8 cellular contexts compared by ENCODE assay signal in the genomic region with DNA sequence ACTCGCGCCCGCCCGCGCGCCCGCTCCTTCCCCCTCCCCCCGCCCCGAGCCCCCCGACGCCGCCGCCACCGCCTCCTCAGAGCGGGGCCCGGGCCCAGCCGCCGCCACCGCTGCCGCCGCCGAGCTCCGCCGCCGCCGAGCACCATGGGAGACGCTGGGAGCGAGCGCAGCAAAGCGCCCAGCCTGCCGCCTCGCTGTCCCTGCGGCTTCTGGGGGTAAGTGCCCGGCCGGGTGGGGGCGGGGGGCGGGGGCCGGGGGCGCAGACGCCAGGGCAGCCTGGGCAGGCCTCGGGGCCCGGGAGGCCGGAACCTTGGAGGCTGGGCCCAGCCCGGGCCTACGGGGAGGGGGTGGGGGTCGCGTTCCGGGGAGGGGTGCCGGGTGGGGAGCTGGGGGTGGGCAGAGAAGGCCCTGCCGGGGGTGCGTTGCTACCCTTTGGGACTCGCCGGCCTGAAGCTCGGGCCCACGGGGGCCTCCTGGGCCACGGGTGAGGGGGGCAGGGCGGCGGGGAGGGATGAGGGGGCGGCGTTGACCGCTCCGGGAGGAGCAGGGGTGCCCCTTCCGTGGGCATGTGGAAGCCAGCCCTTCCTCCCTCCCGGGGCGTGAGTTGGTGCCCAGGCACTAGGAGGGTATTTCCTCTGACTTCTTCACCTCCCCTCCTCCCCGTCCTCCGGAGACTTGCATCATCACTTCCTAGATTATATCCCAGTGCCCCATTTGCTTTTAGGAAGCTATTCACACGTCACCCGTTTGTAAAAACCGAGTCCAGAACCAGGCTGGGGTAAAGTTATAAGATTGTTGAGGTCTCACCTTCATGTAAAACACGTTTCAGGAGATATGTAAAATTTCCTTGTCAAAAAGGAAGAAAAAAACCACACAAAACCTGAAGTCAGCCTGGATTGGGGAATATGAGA. TPM values are rescaled to one million over a fixed set of nuclear protein-coding genes. Genes with fewer than 3 reads are reported as not detected.
DNase-seq lines count a peak whose midpoint lies in the region; FAIRE-seq lines count a peak whose summit lies in the region.

No MANE protein-coding gene starts in this region.

- H3K4me3 ChIP-seq in esophagus (ENCODE audit: low read depth in 1 of 2, low read length in 2 of 2) (peak overlapping the region; percentile 68 to 92), mucosa of rectum (ENCODE audit: low read length in 2 of 2) (peak overlapping the region; percentile 89 to 95)

- WGBS in esophagus, 2 donors: 1% methylated on average over 35 to 71 of the region's 71 CpGs

- H3K9ac ChIP-seq in mucosa of rectum (ENCODE audit: low read depth in 1 of 2, low read length in 2 of 2): peak overlapping the region; percentile 60 to 70

- DNase-seq in A172 (ENCODE audit: low spot score) (peak; percentile 70), GM19239 (ENCODE audit: insufficient read length, low spot score) (no peak), NOMO-1 treated with DMSO at 0.1 percent for 48 hours (lab: John Stamatoyannopoulos, UW; ENCODE audit: unreplicated experiment) (peak; percentile 44), activated T-cell treated with anti-CD3 and anti-CD28 coated beads for 4 hours (peak; percentile 30), NCI-H446 treated with DMSO at 0.1 percent for 48 hours (lab: John Stamatoyannopoulos, UW) (no peak)
- peak; percentile 41 to 45 for DNase-seq in stimulated activated CD8-positive, alpha-beta memory T cell treated with anti-CD3 and anti-CD28 coated beads, Interleukin-7, amount 100 ng/mL, for 4 hours (ENCODE audit: low read depth in 2 of 2)

- H3K27me3 ChIP-seq in esophagus (ENCODE audit: control insufficient read depth in 1 of 2, insufficient read depth in 2 of 2, low read length in 2 of 2) (no peaks in the 10 kb centered on the region), mucosa of rectum (ENCODE audit: control insufficient read depth in 2 of 2, insufficient read depth in 2 of 2, low read length in 2 of 2) (no peaks in the 10 kb centered on the region)

- peak; percentile 48 for FAIRE-seq in GM19239 (lab: Jason Lieb, UNC)

- H3K4me1 ChIP-seq in esophagus (ENCODE audit: control insufficient read depth in 2 of 2, insufficient read depth in 2 of 2, low read length in 1 of 2) (peaks cover 2 to 7% of the 10 kb centered on the region in 2 donors), mucosa of rectum (ENCODE audit: control insufficient read depth in 2 of 2, insufficient read depth in 2 of 2, low read length in 2 of 2) (peaks cover 34 to 35% of the 10 kb centered on the region in 2 donors)

- H3K36me3 ChIP-seq in esophagus (ENCODE audit: control insufficient read depth in 2 of 2, insufficient read depth in 2 of 2, low read length in 1 of 2): no peaks in the 10 kb centered on the region
- no peaks in the 10 kb centered on the region for H3K36me3 ChIP-seq in mucosa of rectum (ENCODE audit: control insufficient read depth in 2 of 2, insufficient read depth in 2 of 2, low read length in 2 of 2)

- H3K27ac ChIP-seq in esophagus (ENCODE audit: low read depth in 2 of 2, low read length in 1 of 2) (peak overlapping the region; percentile 95 to 99), mucosa of rectum (ENCODE audit: low read depth in 2 of 2, low read length in 2 of 2) (peak overlapping the region; percentile 93 to 95)

- H3K9me3 ChIP-seq in esophagus (ENCODE audit: control insufficient read depth in 2 of 2, insufficient read depth in 1 of 2, low read depth in 1 of 2, low read length in 1 of 2): no peaks in the 10 kb centered on the region
- no peaks in the 10 kb centered on the region for H3K9me3 ChIP-seq in mucosa of rectum (ENCODE audit: control insufficient read depth in 2 of 2, low read length in 2 of 2)

RNA-seq across cellular contexts. Expression of a gene that starts 0.5 kb away (rescaled TPM):
- total RNA-seq in A172 (2014; rRNA removed; shearing (Covaris generic)): 10.0 and 14.2 TPM in 2 replicates
- 10 to 100 TPM; 20.6 to 21.9 TPM for polyA plus RNA-seq in esophagus

Comparison
In these comparisons a context has a peak if more than half of its experiments do, and no peak if none do; other contexts are left out.
1. DNase-seq: peak in A172 (single experiment), NOMO-1 treated with DMSO at 0.1 percent for 48 hours (single experiment), activated T-cell treated with anti-CD3 and anti-CD28 coated beads for 4 hours (single experiment) and stimulated activated CD8-positive, alpha-beta memory T cell treated with anti-CD3 and anti-CD28 coated beads, Interleukin-7, amount 100 ng/mL, for 4 hours (2 of 2); none in GM19239 (single experiment) and NCI-H446 treated with DMSO at 0.1 percent for 48 hours (single experiment).